ENCODE assay signal across 37 cellular contexts in the genomic region with DNA sequence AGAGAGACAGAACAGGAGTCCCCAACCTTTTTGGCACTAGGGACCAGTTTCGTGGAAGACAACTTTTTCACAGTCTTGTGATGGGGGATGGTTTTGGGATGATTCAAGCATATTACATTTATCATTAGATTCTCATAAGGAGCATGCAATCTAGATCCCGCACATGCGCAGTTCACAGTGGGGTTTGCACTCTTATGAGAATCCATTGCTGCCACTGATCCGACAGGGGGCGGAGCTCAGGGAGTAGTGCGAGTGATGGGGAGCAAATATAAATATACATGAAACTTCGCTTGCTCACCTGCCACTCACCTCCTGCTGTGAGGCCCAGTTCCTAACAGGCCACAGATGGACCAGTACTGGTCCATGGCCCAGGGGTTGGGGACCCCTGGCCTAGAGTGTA. TPM values are rescaled to one million over a fixed set of nuclear protein-coding genes. Genes with fewer than 3 reads are reported as not detected.
"Had no signal": no experiment of that assay in that cellular context is flagged by ENCODE, and none has a peak within 500 bp of the region (broad histone marks: within the 10 kb centered on the region; RNA-seq: fewer than 3 reads in every experiment).

No MANE protein-coding gene starts in this region.

- DNase-seq: activated CD4-positive, alpha-beta memory T cell treated with anti-CD3 and anti-CD28 coated beads for 36 hours; activated CD4-positive, alpha-beta T cell treated with anti-CD3 and anti-CD28 coated beads for 36 hours; activated CD4-positive, alpha-beta T cell treated with anti-CD3 and anti-CD28 coated beads, Interleukin-2, amount 10 ng/mL, durations not matched to agents 24 days and 14 days; activated CD4-positive, CD25-positive, alpha-beta regulatory T cell; activated CD4-positive, CD25-positive, alpha-beta regulatory T cell treated with anti-CD3 and anti-CD28 coated beads, Interleukin-2, amount 50 U/mL, for 72 hours; activated CD8-positive, alpha-beta memory T cell treated with anti-CD3 and anti-CD28 coated beads, Interleukin-2, amount 10 ng/mL, durations not matched to agents 7 days and 5 days; activated CD8-positive, alpha-beta memory T cell treated with anti-CD3 and anti-CD28 coated beads, Interleukin-2, amount 50 U/mL, for 4 hours; activated CD8-positive, alpha-beta T cell treated with anti-CD3 and anti-CD28 coated beads, Interleukin-2, amount 10 ng/mL, durations not matched to agents 7 days and 5 days; activated effector memory CD4-positive, alpha-beta T cell treated with anti-CD3 and anti-CD28 coated beads, Interleukin-2, amount 50 U/mL, for 16 hours; activated naive CD4-positive, alpha-beta T cell treated with anti-CD3 and anti-CD28 coated beads for 36 hours; activated naive CD8-positive, alpha-beta T cell treated with anti-CD3 and anti-CD28 coated beads for 36 hours; activated naive CD8-positive, alpha-beta T cell treated with anti-CD3 and anti-CD28 coated beads, Interleukin-2, amount 50 U/mL, for 24 hours; activated T-cell treated with anti-CD3 and anti-CD28 coated beads, Interleukin-2, amount 50 U/mL, for 1 hour; activated T-cell treated with anti-CD3 and anti-CD28 coated beads, Interleukin-2, amount 50 U/mL, for 48 hours; adrenal gland; aorta; body of pancreas; caudate nucleus; effector CD8-positive, alpha-beta T cell; esophagus squamous epithelium; foreskin melanocyte; heart right ventricle; T-helper 17 cell; T1000 had no signal

- H3K36me3 Mint-ChIP-seq: activated CD4-positive, alpha-beta memory T cell treated with anti-CD3 and anti-CD28 coated beads for 36 hours; activated CD8-positive, alpha-beta memory T cell treated with anti-CD3 and anti-CD28 coated beads, Interleukin-2, amount 10 ng/mL, durations not matched to agents 7 days and 5 days; activated naive CD4-positive, alpha-beta T cell treated with anti-CD3 and anti-CD28 coated beads, Interleukin-2, amount 50 U/mL, for 24 hours; activated naive CD8-positive, alpha-beta T cell treated with anti-CD3 and anti-CD28 coated beads for 36 hours had no signal

- ATAC-seq: activated CD4-positive, alpha-beta T cell treated with anti-CD3 and anti-CD28 coated beads for 36 hours; activated CD8-positive, alpha-beta memory T cell treated with anti-CD3 and anti-CD28 coated beads, Interleukin-2, amount 10 ng/mL, durations not matched to agents 7 days and 5 days; activated CD8-positive, alpha-beta T cell treated with anti-CD3 and anti-CD28 coated beads, Interleukin-2, amount 10 ng/mL, durations not matched to agents 7 days and 5 days; activated naive CD8-positive, alpha-beta T cell treated with anti-CD3 and anti-CD28 coated beads, Interleukin-2, amount 50 U/mL, for 24 hours; body of pancreas; gastroesophageal sphincter; heart right ventricle; T-helper 17 cell had no signal

- H3K27ac Mint-ChIP-seq: activated CD4-positive, alpha-beta memory T cell treated with anti-CD3 and anti-CD28 coated beads for 36 hours; activated CD4-positive, alpha-beta T cell treated with anti-CD3 and anti-CD28 coated beads for 36 hours; activated CD4-positive, alpha-beta T cell treated with anti-CD3 and anti-CD28 coated beads, Interleukin-2, amount 10 ng/mL, durations not matched to agents 24 days and 14 days; activated CD8-positive, alpha-beta memory T cell treated with anti-CD3 and anti-CD28 coated beads, Interleukin-2, amount 10 ng/mL, durations not matched to agents 7 days and 5 days; activated CD8-positive, alpha-beta T cell treated with anti-CD3 and anti-CD28 coated beads, Interleukin-2, amount 10 ng/mL, durations not matched to agents 7 days and 5 days; activated naive CD4-positive, alpha-beta T cell treated with anti-CD3 and anti-CD28 coated beads for 36 hours; activated naive CD4-positive, alpha-beta T cell treated with anti-CD3 and anti-CD28 coated beads, Interleukin-2, amount 50 U/mL, for 24 hours; activated naive CD8-positive, alpha-beta T cell treated with anti-CD3 and anti-CD28 coated beads for 36 hours; activated naive CD8-positive, alpha-beta T cell treated with anti-CD3 and anti-CD28 coated beads, Interleukin-2, amount 50 U/mL, for 24 hours; activated T-helper 1 cell treated with anti-CD3 and anti-CD28 coated beads, Interleukin-12 subunit alpha, Interleukin-12 subunit beta, Interleukin-2, Interleukin-4 antibody, amounts not matched to agents 30 ng/mL and 10 ng/mL and 1 ng/mL, durations not matched to agents 14 hours and 24 hours and 36 hours; activated T-helper 2 cell treated with anti-CD3 and anti-CD28 coated beads, Interferon-gamma antibody, Interleukin-2, Interleukin-4, amounts not matched to agents 10 μg/mL and 5 μg/mL and 100 μg/mL, durations not matched to agents 14 hours and 24 hours and 36 hours; T-helper 17 cell; T-helper 2 cell treated with Interferon-gamma antibody and Interleukin-4, amounts not matched to agents 5 μg/mL and 100 μg/mL, for 36 hours had no signal

- H3K4me1 ChIP-seq: adrenal gland, body of pancreas had no signal

- H3K9me3 Mint-ChIP-seq: activated CD4-positive, alpha-beta memory T cell treated with anti-CD3 and anti-CD28 coated beads for 36 hours; activated CD4-positive, alpha-beta T cell treated with anti-CD3 and anti-CD28 coated beads, Interleukin-2, amount 10 ng/mL, durations not matched to agents 24 days and 14 days; activated naive CD4-positive, alpha-beta T cell treated with anti-CD3 and anti-CD28 coated beads for 36 hours; activated naive CD4-positive, alpha-beta T cell treated with anti-CD3 and anti-CD28 coated beads, Interleukin-2, amount 50 U/mL, for 24 hours; activated naive CD8-positive, alpha-beta T cell treated with anti-CD3 and anti-CD28 coated beads for 36 hours; activated naive CD8-positive, alpha-beta T cell treated with anti-CD3 and anti-CD28 coated beads, Interleukin-2, amount 50 U/mL, for 24 hours; activated T-helper 1 cell treated with anti-CD3 and anti-CD28 coated beads, Interleukin-12 subunit alpha, Interleukin-12 subunit beta, Interleukin-2, Interleukin-4 antibody, amounts not matched to agents 30 ng/mL and 10 ng/mL and 1 ng/mL, durations not matched to agents 14 hours and 24 hours and 36 hours; activated T-helper 2 cell treated with anti-CD3 and anti-CD28 coated beads, Interferon-gamma antibody, Interleukin-2, Interleukin-4, amounts not matched to agents 10 μg/mL and 5 μg/mL and 100 μg/mL, durations not matched to agents 14 hours and 24 hours and 36 hours; T-helper 2 cell treated with Interferon-gamma antibody and Interleukin-4, amounts not matched to agents 5 μg/mL and 100 μg/mL, for 36 hours had no signal

- H3K27me3 ChIP-seq: adrenal gland, body of pancreas, esophagus squamous epithelium, gastroesophageal sphincter, heart right ventricle had no signal

- H3K4me1 Mint-ChIP-seq: activated CD4-positive, alpha-beta T cell treated with anti-CD3 and anti-CD28 coated beads for 36 hours; activated CD4-positive, alpha-beta T cell treated with anti-CD3 and anti-CD28 coated beads, Interleukin-2, amount 10 ng/mL, durations not matched to agents 24 days and 14 days; activated naive CD8-positive, alpha-beta T cell treated with anti-CD3 and anti-CD28 coated beads for 36 hours had no signal

- H3K36me3 ChIP-seq: adrenal gland, esophagus squamous epithelium, gastroesophageal sphincter, heart right ventricle had no signal

- H3K4me3 Mint-ChIP-seq: activated CD4-positive, alpha-beta memory T cell treated with anti-CD3 and anti-CD28 coated beads for 36 hours; activated CD4-positive, alpha-beta T cell treated with anti-CD3 and anti-CD28 coated beads for 36 hours; activated CD4-positive, alpha-beta T cell treated with anti-CD3 and anti-CD28 coated beads, Interleukin-2, amount 10 ng/mL, durations not matched to agents 24 days and 14 days; activated CD8-positive, alpha-beta memory T cell treated with anti-CD3 and anti-CD28 coated beads, Interleukin-2, amount 10 ng/mL, durations not matched to agents 7 days and 5 days; activated CD8-positive, alpha-beta T cell treated with anti-CD3 and anti-CD28 coated beads, Interleukin-2, amount 10 ng/mL, durations not matched to agents 7 days and 5 days; activated naive CD4-positive, alpha-beta T cell treated with anti-CD3 and anti-CD28 coated beads for 36 hours; activated naive CD4-positive, alpha-beta T cell treated with anti-CD3 and anti-CD28 coated beads, Interleukin-2, amount 50 U/mL, for 24 hours; activated naive CD8-positive, alpha-beta T cell treated with anti-CD3 and anti-CD28 coated beads for 36 hours; activated naive CD8-positive, alpha-beta T cell treated with anti-CD3 and anti-CD28 coated beads, Interleukin-2, amount 50 U/mL, for 24 hours; activated T-helper 1 cell treated with anti-CD3 and anti-CD28 coated beads, Interleukin-12 subunit alpha, Interleukin-12 subunit beta, Interleukin-2, Interleukin-4 antibody, amounts not matched to agents 30 ng/mL and 10 ng/mL and 1 ng/mL, durations not matched to agents 14 hours and 24 hours and 36 hours; T-helper 17 cell; T-helper 2 cell treated with Interferon-gamma antibody and Interleukin-4, amounts not matched to agents 5 μg/mL and 100 μg/mL, for 36 hours had no signal

- H3K27ac ChIP-seq: adrenal gland, body of pancreas, epithelial cell of prostate, esophagus squamous epithelium, gastroesophageal sphincter, heart right ventricle had no signal

- H3K27me3 Mint-ChIP-seq: activated CD4-positive, alpha-beta memory T cell treated with anti-CD3 and anti-CD28 coated beads for 36 hours; activated CD4-positive, alpha-beta T cell treated with anti-CD3 and anti-CD28 coated beads for 36 hours; activated CD4-positive, alpha-beta T cell treated with anti-CD3 and anti-CD28 coated beads, Interleukin-2, amount 10 ng/mL, durations not matched to agents 24 days and 14 days; activated CD8-positive, alpha-beta memory T cell treated with anti-CD3 and anti-CD28 coated beads, Interleukin-2, amount 10 ng/mL, durations not matched to agents 7 days and 5 days; activated naive CD4-positive, alpha-beta T cell treated with anti-CD3 and anti-CD28 coated beads, Interleukin-2, amount 50 U/mL, for 24 hours; activated naive CD8-positive, alpha-beta T cell treated with anti-CD3 and anti-CD28 coated beads for 36 hours; activated naive CD8-positive, alpha-beta T cell treated with anti-CD3 and anti-CD28 coated beads, Interleukin-2, amount 50 U/mL, for 24 hours had no signal

- H3K9me3 ChIP-seq: adrenal gland, body of pancreas, esophagus squamous epithelium, gastroesophageal sphincter, heart right ventricle had no signal

- H3K4me3 ChIP-seq: adrenal gland, body of pancreas, esophagus squamous epithelium, gastroesophageal sphincter, heart right ventricle had no signal

RNA-seq across cellular contexts. Expression of a gene that starts 14.2 kb away (rescaled TPM):
- total RNA-seq: activated CD4-positive, alpha-beta T cell treated with anti-CD3 and anti-CD28 coated beads, Interleukin-2, amount 10 ng/mL, durations not matched to agents 24 days and 14 days; activated CD8-positive, alpha-beta memory T cell treated with anti-CD3 and anti-CD28 coated beads for 36 hours; activated CD8-positive, alpha-beta memory T cell treated with anti-CD3 and anti-CD28 coated beads, Interleukin-2, amount 10 ng/mL, durations not matched to agents 7 days and 5 days; activated CD8-positive, alpha-beta T cell treated with anti-CD3 and anti-CD28 coated beads, Interleukin-2, amount 10 ng/mL, durations not matched to agents 7 days and 5 days; activated naive CD4-positive, alpha-beta T cell treated with anti-CD3 and anti-CD28 coated beads for 36 hours; activated naive CD8-positive, alpha-beta T cell treated with anti-CD3 and anti-CD28 coated beads for 36 hours; activated T-helper 1 cell treated with anti-CD3 and anti-CD28 coated beads, Interleukin-12 subunit alpha, Interleukin-12 subunit beta, Interleukin-2, Interleukin-4 antibody, amounts not matched to agents 30 ng/mL and 10 ng/mL and 1 ng/mL, durations not matched to agents 14 hours and 24 hours and 36 hours; body of pancreas; chondrocyte; dermis microvascular lymphatic vessel endothelial cell; endothelial cell of umbilical vein; esophagus squamous epithelium; glomerular endothelial cell; T-helper 17 cell had no signal

RNA-seq across cellular contexts. Expression of a gene that starts 55.7 kb away (rescaled TPM):
- total RNA-seq: activated CD4-positive, alpha-beta memory T cell treated with anti-CD3 and anti-CD28 coated beads for 36 hours; activated CD4-positive, alpha-beta T cell treated with anti-CD3 and anti-CD28 coated beads for 36 hours; activated CD4-positive, alpha-beta T cell treated with anti-CD3 and anti-CD28 coated beads, Interleukin-2, amount 10 ng/mL, durations not matched to agents 24 days and 14 days; activated CD8-positive, alpha-beta memory T cell treated with anti-CD3 and anti-CD28 coated beads for 36 hours; activated CD8-positive, alpha-beta memory T cell treated with anti-CD3 and anti-CD28 coated beads, Interleukin-2, amount 10 ng/mL, durations not matched to agents 7 days and 5 days; activated CD8-positive, alpha-beta T cell treated with anti-CD3 and anti-CD28 coated beads, Interleukin-2, amount 10 ng/mL, durations not matched to agents 7 days and 5 days; activated naive CD4-positive, alpha-beta T cell treated with anti-CD3 and anti-CD28 coated beads for 36 hours; activated naive CD8-positive, alpha-beta T cell treated with anti-CD3 and anti-CD28 coated beads for 36 hours; activated T-helper 1 cell treated with anti-CD3 and anti-CD28 coated beads, Interleukin-12 subunit alpha, Interleukin-12 subunit beta, Interleukin-2, Interleukin-4 antibody, amounts not matched to agents 30 ng/mL and 10 ng/mL and 1 ng/mL, durations not matched to agents 14 hours and 24 hours and 36 hours; activated T-helper 2 cell treated with anti-CD3 and anti-CD28 coated beads, Interferon-gamma antibody, Interleukin-2, Interleukin-4, amounts not matched to agents 10 μg/mL and 5 μg/mL and 100 μg/mL, durations not matched to agents 14 hours and 24 hours and 36 hours; body of pancreas; chondrocyte; dermis microvascular lymphatic vessel endothelial cell; endothelial cell of umbilical vein; fibroblast of lung; fibroblast of villous mesenchyme; glomerular endothelial cell; T-helper 17 cell had no signal
